ENCODE assay signal across 1 cellular context in genomic region chr12:57536597-57536942, GRCh38.
TF ChIP-seq lines count a peak whose summit lies in the region.

No MANE protein-coding gene starts in this region.

TF ChIP-seq in H1, 55 proteins besides CTCF, POLR2A, EP300 and RAD21:
- TF ChIP-seq BCL11A (IDR thresholded peaks at IDR 0.05; ENCODE audit: low read depth in 2 of 2, low read length in 2 of 2) = no peak
- TF ChIP-seq JUND (IDR thresholded peaks at IDR 0.05; ENCODE audit: low read length) = no peak
- TF ChIP-seq CHD7 (IDR thresholded peaks at IDR 0.05; ENCODE audit: insufficient replicate concordance, low read length) = no peak
- TF ChIP-seq CHD2 (IDR thresholded peaks at IDR 0.05; ENCODE audit: low read length) = no peak
- TF ChIP-seq KDM1A (IDR thresholded peaks at IDR 0.05; ENCODE audit: borderline replicate concordance, low read length) = no peak
- no peak for TF ChIP-seq ATF2 (IDR thresholded peaks at IDR 0.05; ENCODE audit: low read length)
- no peak for TF ChIP-seq YY1 (IDR thresholded peaks at IDR 0.05; ENCODE audit: low read depth, low read length)
- TF ChIP-seq, protein P1, sequence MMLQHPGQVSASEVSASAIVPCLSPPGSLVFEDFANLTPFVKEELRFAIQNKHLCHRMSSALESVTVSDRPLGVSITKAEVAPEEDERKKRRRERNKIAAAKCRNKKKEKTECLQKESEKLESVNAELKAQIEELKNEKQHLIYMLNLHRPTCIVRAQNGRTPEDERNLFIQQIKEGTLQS (IDR thresholded peaks at IDR 0.05; ENCODE audit: insufficient read depth, low read depth, low read length) = no peak
- no peak for TF ChIP-seq SP2 (IDR thresholded peaks at IDR 0.05; ENCODE audit: low read length)
- no peak for TF ChIP-seq ASH2L (IDR thresholded peaks at IDR 0.05; ENCODE audit: low read length)
- TF ChIP-seq SIRT6 (IDR thresholded peaks at IDR 0.05; ENCODE audit: low read length) = no peak
- TF ChIP-seq CBX8 (IDR thresholded peaks at IDR 0.05; ENCODE audit: borderline replicate concordance, low read depth, low read length) = no peak
- no peak for TF ChIP-seq CREB1 (IDR thresholded peaks at IDR 0.05)
- no peak for TF ChIP-seq SRF (IDR thresholded peaks at IDR 0.05; ENCODE audit: low read depth, low read length)
- no peak for TF ChIP-seq TBP (IDR thresholded peaks at IDR 0.05; ENCODE audit: low read depth, low read length)
